ENCODE assay signal across 13 cellular contexts in the genomic region with DNA sequence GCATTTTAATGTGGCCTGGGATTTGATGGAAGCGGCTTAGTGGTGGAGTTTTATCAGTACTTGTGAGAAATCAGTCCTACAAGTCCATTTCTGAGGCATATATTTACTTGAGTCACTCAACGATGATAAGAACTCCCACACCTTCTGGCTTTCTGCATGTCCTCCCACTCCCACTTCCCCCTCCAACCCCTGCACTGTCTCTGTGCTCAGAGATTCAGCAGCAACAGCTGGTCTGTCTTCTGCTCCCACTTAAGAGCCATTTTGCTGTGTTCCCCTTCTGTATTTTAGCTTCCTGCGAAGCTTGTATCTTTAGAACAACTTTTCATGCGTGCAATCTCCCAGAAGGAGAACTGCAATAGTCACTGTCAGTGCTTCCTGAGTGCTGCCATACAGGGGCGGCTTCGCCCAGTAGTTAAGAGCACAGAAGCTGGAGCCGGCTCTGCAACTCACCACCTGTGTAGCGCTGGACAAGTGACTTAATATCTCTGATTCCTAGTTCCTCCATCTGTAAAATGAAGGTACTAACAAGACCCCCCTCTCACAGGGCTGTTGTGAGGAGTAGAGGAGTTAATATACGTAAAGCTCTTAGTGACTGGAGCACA.
DNase-seq lines count a peak whose midpoint lies in the region; ATAC-seq lines count a peak whose summit lies in the region.
"Had no signal": no experiment of that assay in that cellular context is flagged by ENCODE, and none has a peak within 500 bp of the region (broad histone marks: within the 10 kb centered on the region; RNA-seq: fewer than 3 reads in every experiment).

No MANE protein-coding gene starts in this region.

- ATAC-seq in HG02973 (IDR thresholded peaks at IDR 0.05; ENCODE audit: unreplicated experiment) = no peak
- ATAC-seq: SK-N-SH treated with all-trans-retinoic acid at 6 μM for 48 hours had no signal

- peaks cover 32% of the 10 kb centered on the region for H3K4me1 Mint-ChIP-seq in dendritic cell treated with granulocyte-macrophage colony-stimulating factor and Interleukin-4, amounts not matched to agents 40 ng/mL and 50 ng/mL, for 4 days (ENCODE audit: low read depth)
- H3K4me1 Mint-ChIP-seq: immature natural killer cell had no signal

- intact Hi-C loops in dendritic cell treated with granulocyte-macrophage colony-stimulating factor and Interleukin-4, amounts not matched to agents 40 ng/mL and 50 ng/mL, for 4 days (cut with micrococcal nuclease) = no loop called here
- intact Hi-C loops in posterior cingulate gyrus (cut with DNase I) = no loop called here

- H3K27me3 Mint-ChIP-seq in dendritic cell treated with granulocyte-macrophage colony-stimulating factor and Interleukin-4, amounts not matched to agents 40 ng/mL and 50 ng/mL, for 4 days = peaks cover 2% of the 10 kb centered on the region

- H3K36me3 Mint-ChIP-seq in dendritic cell treated with granulocyte-macrophage colony-stimulating factor and Interleukin-4, amounts not matched to agents 40 ng/mL and 50 ng/mL, for 4 days (ENCODE audit: low read depth) = no peaks in the 10 kb centered on the region
- H3K36me3 Mint-ChIP-seq: immature natural killer cell had no signal

- peak overlapping the region; percentile 7 for H3K4me3 Mint-ChIP-seq in dendritic cell treated with granulocyte-macrophage colony-stimulating factor and Interleukin-4, amounts not matched to agents 40 ng/mL and 50 ng/mL, for 4 days
- H3K4me3 Mint-ChIP-seq: immature natural killer cell had no signal

- DNase-seq in NCI-H82 (lab: John Stamatoyannopoulos, UW) (peak; percentile 12), NCI-H82 treated with DMSO at 0.1 percent for 48 hours (lab: John Stamatoyannopoulos, UW; ENCODE audit: unreplicated experiment) (no peak), MV-4-11 (lab: John Stamatoyannopoulos, UW) (peak; percentile 88), posterior cingulate gyrus (peak in 6 of 10 donors; percentile 30 to 87 (median 62)), GM19238 (ENCODE audit: insufficient read length, low spot score) (no peak), 8988T (no peak)
- DNase-seq: activated CD8-positive, alpha-beta memory T cell treated with anti-CD3 and anti-CD28 coated beads, Interleukin-2, amount 50 U/mL, for 48 hours; immature natural killer cell; stimulated activated CD4-positive, alpha-beta T cell treated with anti-CD3 and anti-CD28 coated beads, Interleukin-4, amount 100 ng/mL, for 24 hours; substantia nigra had no signal

- no peaks in the 10 kb centered on the region for H3K9me3 Mint-ChIP-seq in dendritic cell treated with granulocyte-macrophage colony-stimulating factor and Interleukin-4, amounts not matched to agents 40 ng/mL and 50 ng/mL, for 4 days
- H3K9me3 Mint-ChIP-seq: immature natural killer cell had no signal

- peak overlapping the region; percentile 82 for H3K27ac Mint-ChIP-seq in dendritic cell treated with granulocyte-macrophage colony-stimulating factor and Interleukin-4, amounts not matched to agents 40 ng/mL and 50 ng/mL, for 4 days
- H3K27ac Mint-ChIP-seq: immature natural killer cell had no signal

Comparison
In these comparisons a context has a peak if more than half of its experiments do, and no peak if none do; other contexts are left out.
1. DNase-seq: peak in NCI-H82 (single experiment), MV-4-11 (single experiment) and posterior cingulate gyrus (6 of 10); none in NCI-H82 treated with DMSO at 0.1 percent for 48 hours (single experiment), GM19238 (single experiment) and 8988T (single experiment).